Comparison of ENCODE assay signal across 18 cellular contexts in the genomic region with DNA sequence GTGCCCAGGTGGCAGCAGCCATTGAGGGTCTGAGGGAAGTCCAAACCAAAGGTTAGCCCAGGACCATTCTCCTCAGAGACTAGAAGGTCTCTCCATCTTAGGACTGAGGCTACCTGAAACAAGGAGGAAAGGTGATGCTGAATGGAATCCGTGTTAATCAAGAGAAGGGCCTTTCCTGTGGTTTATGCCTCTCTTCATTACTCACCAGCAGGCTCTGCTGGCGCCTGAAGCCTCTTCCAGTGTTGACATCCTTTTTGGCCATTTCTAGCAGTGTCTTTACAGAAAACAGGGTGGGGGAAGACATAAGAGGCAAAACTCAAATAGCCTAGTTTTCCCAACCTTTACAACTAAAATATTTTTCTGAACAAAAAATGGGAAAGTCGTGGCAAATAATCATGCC.
DNase-seq lines count a peak whose midpoint lies in the region; ATAC-seq and TF ChIP-seq lines count a peak whose summit lies in the region.
"Had no signal": no experiment of that assay in that cellular context is flagged by ENCODE, and none has a peak within 500 bp of the region (broad histone marks: within the 10 kb centered on the region; RNA-seq: fewer than 3 reads in every experiment).

No MANE protein-coding gene starts in this region.

- peak overlapping the region; percentile 10 for H3K14ac ChIP-seq in trophoblast cell (ENCODE audit: low read length)

- H3K27ac ChIP-seq in GM23248 = peak overlapping the region; percentile 90
- peak overlapping the region; percentile 18; the same call in 1 of the 2 replicates for H3K27ac ChIP-seq in Panc1 (ENCODE audit: low read length)
- H3K27ac ChIP-seq in endodermal cell (ENCODE audit: low read depth, low read length) = no peak overlapping the region
- no peak overlapping the region for H3K27ac ChIP-seq in trophoblast cell (ENCODE audit: low read depth, low read length)
- H3K27ac ChIP-seq: prostate gland had no signal

- POLR2A ChIA-PET in Panc1 (lab: Charles Lee) = no interaction called here
- POLR2A ChIA-PET in naive thymus-derived CD8-positive, alpha-beta T cell (lab: Charles Lee) = no interaction called here

- H3K18ac ChIP-seq in trophoblast cell (ENCODE audit: low read length) = peak overlapping the region; percentile 63

- no peak overlapping the region for H3K23ac ChIP-seq in trophoblast cell (ENCODE audit: low read length)

- H3K27me3 Mint-ChIP-seq in endodermal cell (ENCODE audit: insufficient read depth) = no peaks in the 10 kb centered on the region
- H3K27me3 Mint-ChIP-seq in naive thymus-derived CD8-positive, alpha-beta T cell = peaks cover 4 to 15% (median 9%) of the 10 kb centered on the region in 5 donors

- H3K4me3 Mint-ChIP-seq in endodermal cell = no peak overlapping the region
- H3K4me3 Mint-ChIP-seq in naive thymus-derived CD8-positive, alpha-beta T cell = no peak overlapping the region
- H3K4me3 Mint-ChIP-seq: activated naive CD8-positive, alpha-beta T cell treated with anti-CD3 and anti-CD28 coated beads, Interleukin-2, amount 50 U/mL, for 24 hours; CD4-positive, CD25-positive, alpha-beta regulatory T cell; stimulated activated effector memory CD8-positive, alpha-beta T cell treated with anti-CD3 and anti-CD28 coated beads, Interleukin-12 subunit alpha, Interleukin-12 subunit beta, amount 100 ng/mL, for 72 hours had no signal

- in situ Hi-C loops in GM23248 (cut with MboI) (no loop called here), Panc1 (cut with HindIII; ENCODE audit: low pct_unique_long_range_greater_than_20kb, low sequenced_read_pairs) (no loop called here)

- WGBS in GM23248 (ENCODE audit: low coverage in 1 of 2, low lambda C conversion rate in 2 of 2, missing lambda C conversion rate in 2 of 2), 2 experiments = 35 to 38% methylated on average over 3 of the region's 3 CpGs
- 73% methylated on average over 3 of the region's 3 CpGs; no CpG with 5 or more reads in 1 of the 2 experiments for WGBS in endodermal cell (ENCODE audit: insufficient coverage in 1 of 2, insufficient read length in 1 of 2), 2 experiments
- WGBS in trophoblast cell (ENCODE audit: extremely low coverage, insufficient coverage, insufficient read length) = no CpG with 5 or more reads among the region's 3 CpGs

- H2AFZ ChIP-seq in GM23248 (no peak overlapping the region; the same call in 1 of the 2 replicates), trophoblast cell (ENCODE audit: insufficient read depth, low read length, poor library complexity) (no peak overlapping the region)

- ATAC-seq in Panc1 (no peak), GM18498 (IDR thresholded peaks at IDR 0.05; ENCODE audit: unreplicated experiment) (no peak)
- no peak for ATAC-seq in naive thymus-derived CD8-positive, alpha-beta T cell
- ATAC-seq: activated naive CD8-positive, alpha-beta T cell treated with anti-CD3 and anti-CD28 coated beads, Interleukin-2, amount 50 U/mL, for 24 hours; gastroesophageal sphincter; stimulated activated effector memory CD8-positive, alpha-beta T cell treated with anti-CD3 and anti-CD28 coated beads, Interleukin-12 subunit alpha, Interleukin-12 subunit beta, amount 100 ng/mL, for 72 hours had no signal

- H3K4me1 ChIP-seq in GM23248 (ENCODE audit: insufficient read depth) = peaks cover 36% of the 10 kb centered on the region
- H3K4me1 ChIP-seq in Panc1 (ENCODE audit: control insufficient read depth, insufficient read depth, low read length) = peaks cover 13% of the 10 kb centered on the region
- H3K4me1 ChIP-seq in endodermal cell (ENCODE audit: control insufficient read depth, insufficient read depth, low read length) = peaks cover 28% of the 10 kb centered on the region
- peaks cover 9 to 29% of the 10 kb centered on the region in 2 experiments for H3K4me1 ChIP-seq in trophoblast cell (ENCODE audit: control insufficient read depth in 1 of 2, insufficient read depth in 2 of 2, low read length in 2 of 2)
- H3K4me1 ChIP-seq: prostate gland had no signal

- peak overlapping the region; percentile 85 for H2AK5ac ChIP-seq in trophoblast cell (ENCODE audit: low read length)

- CTCF ChIA-PET in Panc1 (lab: Charles Lee) = no interaction called here

- no peaks in the 10 kb centered on the region for H4K20me1 ChIP-seq in GM23248 (ENCODE audit: insufficient read depth)

- H3K79me1 ChIP-seq in trophoblast cell (ENCODE audit: low read length) = peaks cover 30% of the 10 kb centered on the region

- no peaks in the 10 kb centered on the region for H3K36me3 Mint-ChIP-seq in endodermal cell (ENCODE audit: low read depth)
- no peaks in the 10 kb centered on the region for H3K36me3 Mint-ChIP-seq in naive thymus-derived CD8-positive, alpha-beta T cell
- H3K36me3 Mint-ChIP-seq: CD4-positive, CD25-positive, alpha-beta regulatory T cell; stimulated activated effector memory CD8-positive, alpha-beta T cell treated with anti-CD3 and anti-CD28 coated beads, Interleukin-12 subunit alpha, Interleukin-12 subunit beta, amount 100 ng/mL, for 72 hours; WTC11 had no signal

- H3K9me3 ChIP-seq in GM23248 (ENCODE audit: low read depth) = no peaks in the 10 kb centered on the region
- H3K9me3 ChIP-seq in Panc1 (ENCODE audit: control insufficient read depth, insufficient read depth, low read depth, low read length) = no peaks in the 10 kb centered on the region
- H3K9me3 ChIP-seq in endodermal cell (ENCODE audit: control insufficient read depth, low read length) = no peaks in the 10 kb centered on the region
- H3K9me3 ChIP-seq in trophoblast cell (ENCODE audit: insufficient read depth, low read depth, low read length) = no peaks in the 10 kb centered on the region
- H3K9me3 ChIP-seq: gastroesophageal sphincter, prostate gland had no signal

- peaks cover 44% of the 10 kb centered on the region for H3F3A ChIP-seq in GM23248 (ENCODE audit: insufficient read depth)

- peak overlapping the region; percentile 1 for H4K8ac ChIP-seq in trophoblast cell (ENCODE audit: low read depth, low read length)

- peak overlapping the region; percentile 69 for H3K9ac ChIP-seq in GM23248
- H3K9ac ChIP-seq in endodermal cell (ENCODE audit: extremely low read depth, low read length, poor library complexity, severe bottlenecking) = no peak overlapping the region
- no peak overlapping the region for H3K9ac ChIP-seq in trophoblast cell (ENCODE audit: low read length)

- H2BK12ac ChIP-seq in trophoblast cell (ENCODE audit: low read length) = peak overlapping the region; percentile 93

- no peaks in the 10 kb centered on the region for H3K79me2 ChIP-seq in GM23248 (ENCODE audit: insufficient read depth)
- H3K79me2 ChIP-seq in trophoblast cell (ENCODE audit: control insufficient read depth, insufficient read depth, low read length, poor library complexity) = peaks cover 3% of the 10 kb centered on the region

- no TSS peak for BruUV-seq in Panc1 (replicated peaks; lab: Mats Ljungman, UMichigan)

- H2BK120ac ChIP-seq in trophoblast cell (ENCODE audit: insufficient read depth, low read length, poor library complexity) = peak overlapping the region; percentile 94

- no peak overlapping the region for H4K12ac ChIP-seq in trophoblast cell (ENCODE audit: low read depth, low read length)

- TF ChIP-seq CTCF in Panc1 (IDR thresholded peaks at IDR 0.05) (peak; percentile 9; the same call in 1 of the 2 replicates), endodermal cell (conservative IDR thresholded peaks at IDR 0.05) (peak; percentile 40)

- H3K9me2 ChIP-seq in GM23248 (ENCODE audit: insufficient read depth) = no peaks in the 10 kb centered on the region

- H3K4ac ChIP-seq in trophoblast cell (ENCODE audit: low read depth, low read length) = peak overlapping the region; percentile 43

- H3K27me3 ChIP-seq in GM23248 (replicated peaks; ENCODE audit: insufficient read depth) (no peaks in the 10 kb centered on the region), Panc1 (ENCODE audit: control insufficient read depth, insufficient read depth, low read length) (no peaks in the 10 kb centered on the region), endodermal cell (ENCODE audit: control insufficient read depth, insufficient read depth, low read length, poor library complexity, severe bottlenecking) (no peaks in the 10 kb centered on the region), trophoblast cell (ENCODE audit: insufficient read depth, low read length) (no peaks in the 10 kb centered on the region)
- H3K27me3 ChIP-seq: gastroesophageal sphincter had no signal

- H3K9me3 Mint-ChIP-seq in endodermal cell = no peaks in the 10 kb centered on the region
- peaks cover 0 to 2% (median 0%) of the 10 kb centered on the region in 9 donors for H3K9me3 Mint-ChIP-seq in naive thymus-derived CD8-positive, alpha-beta T cell
- H3K9me3 Mint-ChIP-seq: activated naive CD8-positive, alpha-beta T cell treated with anti-CD3 and anti-CD28 coated beads, Interleukin-2, amount 50 U/mL, for 24 hours; stimulated activated effector memory CD8-positive, alpha-beta T cell treated with anti-CD3 and anti-CD28 coated beads, Interleukin-12 subunit alpha, Interleukin-12 subunit beta, amount 100 ng/mL, for 72 hours; WTC11 had no signal

- H3K36me3 ChIP-seq in GM23248 (ENCODE audit: low read depth) = no peaks in the 10 kb centered on the region
- no peaks in the 10 kb centered on the region for H3K36me3 ChIP-seq in Panc1 (ENCODE audit: control insufficient read depth, insufficient read depth, low read length)
- H3K36me3 ChIP-seq in endodermal cell (ENCODE audit: control insufficient read depth, insufficient read depth, low read length) = no peaks in the 10 kb centered on the region
- H3K36me3 ChIP-seq in trophoblast cell (ENCODE audit: control insufficient read depth in 1 of 2, insufficient read depth in 2 of 2, low read length in 2 of 2) = no peaks in the 10 kb centered on the region
- H3K36me3 ChIP-seq: gastroesophageal sphincter, prostate gland had no signal

- H3K27ac Mint-ChIP-seq in endodermal cell = no peak overlapping the region
- H3K27ac Mint-ChIP-seq in naive thymus-derived CD8-positive, alpha-beta T cell = no peak overlapping the region
- H3K27ac Mint-ChIP-seq: activated naive CD8-positive, alpha-beta T cell treated with anti-CD3 and anti-CD28 coated beads, Interleukin-2, amount 50 U/mL, for 24 hours; CD4-positive, CD25-positive, alpha-beta regulatory T cell; stimulated activated effector memory CD8-positive, alpha-beta T cell treated with anti-CD3 and anti-CD28 coated beads, Interleukin-12 subunit alpha, Interleukin-12 subunit beta, amount 100 ng/mL, for 72 hours had no signal

- DNase-seq in GM23248 = peak; percentile 76
- no peak for DNase-seq in Panc1 (ENCODE audit: low read depth, low spot score)
- peak; percentile 52 for DNase-seq in endodermal cell
- DNase-seq in trophoblast cell = peak; percentile 25 to 41
- no peak for DNase-seq in naive thymus-derived CD8-positive, alpha-beta T cell
- DNase-seq in activated T-cell treated with anti-CD3 and anti-CD28 coated beads, Interleukin-2, amount 50 U/mL, for 1 hour = no peak
- no peak for DNase-seq in OCI-M2 (lab: John Stamatoyannopoulos, UW; ENCODE audit: unreplicated experiment)
- DNase-seq: activated naive CD8-positive, alpha-beta T cell treated with anti-CD3 and anti-CD28 coated beads, Interleukin-2, amount 50 U/mL, for 24 hours; CD4-positive, CD25-positive, alpha-beta regulatory T cell; KG1; NCI-H1694 treated with DMSO at 0.1 percent for 48 hours; NCI-H82; stimulated activated CD4-positive, alpha-beta T cell treated with anti-CD3 and anti-CD28 coated beads, Interleukin-2, amount 100 ng/mL, for 24 hours had no signal

- peak overlapping the region; percentile 23 for H4K91ac ChIP-seq in trophoblast cell (ENCODE audit: low read depth, low read length)

- H3K4me3 ChIP-seq in GM23248 (peak overlapping the region; percentile 68; the same call in 1 of the 2 replicates), Panc1 (ENCODE audit: low read depth in 2 of 2, low read length in 2 of 2) (no peak overlapping the region), endodermal cell (ENCODE audit: low read length) (no peak overlapping the region), trophoblast cell (ENCODE audit: low read depth, low read length) (no peak overlapping the region)
- H3K4me3 ChIP-seq: gastroesophageal sphincter, prostate gland had no signal

- peaks cover 62% of the 10 kb centered on the region for H3K4me1 Mint-ChIP-seq in endodermal cell
- no peaks in the 10 kb centered on the region for H3K4me1 Mint-ChIP-seq in naive thymus-derived CD8-positive, alpha-beta T cell
- H3K4me1 Mint-ChIP-seq: CD4-positive, CD25-positive, alpha-beta regulatory T cell; stimulated activated effector memory CD8-positive, alpha-beta T cell treated with anti-CD3 and anti-CD28 coated beads, Interleukin-12 subunit alpha, Interleukin-12 subunit beta, amount 100 ng/mL, for 72 hours had no signal

- intact Hi-C loops in Panc1 (cut with micrococcal nuclease; ENCODE audit: unreplicated experiment) = no loop called here

- H2BK5ac ChIP-seq in trophoblast cell (ENCODE audit: low read depth, low read length, poor library complexity) = peak overlapping the region; percentile 74

- H3K4me2 ChIP-seq in GM23248 (ENCODE audit: unreplicated experiment) = peak overlapping the region; percentile 78
- no peak overlapping the region for H3K4me2 ChIP-seq in trophoblast cell (ENCODE audit: low read length)

Comparison
In these comparisons a context has a peak if more than half of its experiments do, and no peak if none do; other contexts are left out.
1. DNase-seq: peak in GM23248 (single experiment), endodermal cell (single experiment) and trophoblast cell (2 of 2); none in Panc1 (single experiment), naive thymus-derived CD8-positive, alpha-beta T cell (0 of 10), activated T-cell treated with anti-CD3 and anti-CD28 coated beads, Interleukin-2, amount 50 U/mL, for 1 hour (single experiment) and OCI-M2 (single experiment).
2. H3K27ac ChIP-seq: peak in GM23248 (single experiment) and Panc1 (single experiment); none in endodermal cell (single experiment) and trophoblast cell (single experiment).